In the genomic region with DNA sequence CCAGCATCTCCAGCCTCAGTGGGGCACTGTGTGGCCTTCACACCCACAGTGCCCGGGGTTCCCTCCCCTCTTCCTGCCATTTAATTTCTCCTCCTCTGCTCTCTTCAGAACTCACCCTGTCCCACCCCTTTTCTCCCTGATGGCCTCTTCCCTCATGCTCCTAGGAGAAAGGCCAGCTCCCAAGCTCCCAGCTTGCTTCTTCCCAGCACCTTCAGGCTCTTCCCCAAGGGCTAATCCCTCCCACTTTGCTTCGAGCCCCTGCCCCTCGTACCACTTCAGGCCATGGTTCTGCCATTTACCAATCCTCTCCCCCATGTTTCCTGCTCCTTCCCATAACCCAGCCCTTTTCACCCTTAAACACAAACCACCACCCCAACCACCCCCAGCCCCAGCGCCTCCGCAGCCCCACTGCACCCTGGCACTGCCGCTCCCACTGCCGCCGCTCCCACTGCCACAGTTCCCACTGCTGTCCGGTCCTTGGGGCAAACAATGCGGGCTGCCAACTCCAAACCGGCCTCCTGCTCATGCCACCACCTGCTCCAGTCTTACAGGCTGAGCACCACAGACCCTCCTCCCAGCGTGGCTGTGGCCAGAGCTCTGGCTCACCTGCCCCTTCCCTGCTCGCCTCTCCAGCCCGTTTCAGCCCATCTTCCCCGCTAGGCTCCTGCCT, we compare ENCODE assay signal across 18 cellular contexts. TPM values are rescaled to one million over a fixed set of nuclear protein-coding genes. Genes with fewer than 3 reads are reported as not detected.
DNase-seq lines count a peak whose midpoint lies in the region; ATAC-seq and TF ChIP-seq lines count a peak whose summit lies in the region.
"Had no signal": no experiment of that assay in that cellular context is flagged by ENCODE, and none has a peak within 500 bp of the region (broad histone marks: within the 10 kb centered on the region; RNA-seq: fewer than 3 reads in every experiment).

No MANE protein-coding gene starts in this region.

- H3K4me3 ChIP-seq in dorsolateral prefrontal cortex (no peak overlapping the region), tibial artery (peak overlapping the region in 1 of 2 donors; percentile 13)
- H3K4me3 ChIP-seq: BLaER1 treated with 17β-estradiol and CSF1 and Interleukin-3, amounts not matched to agents 10 nM and 100 nM; upper lobe of left lung had no signal

- H3K27ac ChIP-seq in dorsolateral prefrontal cortex: peak overlapping the region in 47 of 59 donors; percentile 4 to 84 (median 61)
- H3K27ac ChIP-seq in tibial artery: peak overlapping the region; percentile 43 to 49
- H3K27ac ChIP-seq: BLaER1 treated with 17β-estradiol and CSF1 and Interleukin-3, amounts not matched to agents 10 nM and 100 nM; brain microvascular endothelial cell had no signal

- intact Hi-C loops in dorsolateral prefrontal cortex (cut with DNase I): no loop called here
- intact Hi-C loops in tibial artery (cut with DNase I; ENCODE audit: low total_unique reads): no loop called here

- H3K27me3 ChIP-seq in dorsolateral prefrontal cortex: peaks cover 0 to 17% (median 0%) of the 10 kb centered on the region in 45 donors
- H3K27me3 ChIP-seq in tibial artery: no peaks in the 10 kb centered on the region
- H3K27me3 ChIP-seq: BLaER1 treated with 17β-estradiol and CSF1 and Interleukin-3, amounts not matched to agents 10 nM and 100 nM; brain microvascular endothelial cell; upper lobe of left lung had no signal

- TF ChIP-seq CTCF in dorsolateral prefrontal cortex (IDR thresholded peaks at IDR 0.05 in 54 of 56, conservative IDR thresholded peaks at IDR 0.05 in 2 of 56; ENCODE audit: low read depth in 1 of 56, partially characterized antibody in 56 of 56) (no peak), tibial artery (IDR thresholded peaks at IDR 0.05) (no peak)

- peaks cover 0 to 35% (median 13%) of the 10 kb centered on the region in 4 donors for H3K4me1 ChIP-seq in tibial artery

- peak; percentile 7 for DNase-seq in NCI-H1092 treated with DMSO at 0.1 percent for 48 hours (lab: John Stamatoyannopoulos, UW)
- no peak for DNase-seq in NCI-H1092 (lab: John Stamatoyannopoulos, UW)
- DNase-seq in dorsolateral prefrontal cortex: peak in 2 of 10 donors; percentile 37 to 87
- peak; percentile 71 for DNase-seq in myocyte (ENCODE audit: low read depth)
- no peak for DNase-seq in tibial artery
- no peak for DNase-seq in COLO829 (ENCODE audit: low spot score)
- no peak for DNase-seq in NCI-H128 (lab: John Stamatoyannopoulos, UW; ENCODE audit: unreplicated experiment)
- DNase-seq: 8988T; activated CD4-positive, alpha-beta T cell treated with anti-CD3 and anti-CD28 coated beads, Interleukin-2, amount 50 U/mL, for 48 hours; activated T-cell treated with anti-CD3 and anti-CD28 coated beads, Interleukin-2, amount 50 U/mL, for 1 hour; brain microvascular endothelial cell; DMS53; NCI-H1436 treated with DMSO at 0.1 percent for 48 hours; RPMI8226 had no signal

- no peaks in the 10 kb centered on the region for H3K36me3 ChIP-seq in tibial artery
- H3K36me3 ChIP-seq: BLaER1 treated with 17β-estradiol and CSF1 and Interleukin-3, amounts not matched to agents 10 nM and 100 nM; brain microvascular endothelial cell; upper lobe of left lung had no signal

- no peaks in the 10 kb centered on the region for H3K9me3 ChIP-seq in tibial artery
- H3K9me3 ChIP-seq: BLaER1 treated with 17β-estradiol and CSF1 and Interleukin-3, amounts not matched to agents 10 nM and 100 nM; upper lobe of left lung had no signal

- ATAC-seq in GM21825 (IDR thresholded peaks at IDR 0.05; ENCODE audit: unreplicated experiment): no peak
- ATAC-seq: activated naive CD4-positive, alpha-beta T cell treated with anti-CD3 and anti-CD28 coated beads, Interleukin-2, amount 50 U/mL, for 72 hours had no signal

RNA-seq across cellular contexts. Expression of gene ADAM11, which starts 28.6 kb away (rescaled TPM):
- total RNA-seq in dorsolateral prefrontal cortex (10 to 100 TPM; 22.2 to 97.2 (median 58.2) TPM), myocyte (0.16 and 0.31 TPM in 2 replicates)
- polyA plus RNA-seq in myocyte (2012): 0.23 TPM

RNA-seq across cellular contexts. Expression of gene GJC1, which starts 42.7 kb away (rescaled TPM):
- total RNA-seq in dorsolateral prefrontal cortex: 10 to 100 TPM in 94 of 120 experiments, 1 to 10 TPM in 26; 5.8 to 37.9 (median 12.9) TPM
- 8.2 and 8.5 TPM in 2 replicates for total RNA-seq in myocyte
- polyA plus RNA-seq in myocyte (2012): 5.3 TPM

Comparison
In these comparisons a context has a peak if more than half of its experiments do, and no peak if none do; other contexts are left out.
1. DNase-seq: peak in NCI-H1092 treated with DMSO at 0.1 percent for 48 hours (single experiment) and myocyte (single experiment); none in NCI-H1092 (single experiment), tibial artery (0 of 2), COLO829 (single experiment) and NCI-H128 (single experiment).
2. RNA of gene ADAM11, which starts 28.6 kb away (total RNA-seq): 22.2 to 97.2 TPM in dorsolateral prefrontal cortex; 0.16 to 0.31 TPM in myocyte; every median in the first group is over 10 times any median in the second.